In genomic region chr7:110442386-110442837, GRCh38 we compare ENCODE assay signal across 8 cellular contexts.
DNase-seq lines count a peak whose midpoint lies in the region; ATAC-seq and TF ChIP-seq lines count a peak whose summit lies in the region.

No MANE protein-coding gene starts in this region.

- no peak for TF ChIP-seq EP300 in suprapubic skin (IDR thresholded peaks at IDR 0.05)

- ATAC-seq in DND-41 (ENCODE audit: insufficient read depth, low read depth) (peak; percentile 58; the same call in 1 of the 3 replicates), GM19455 (IDR thresholded peaks at IDR 0.05; ENCODE audit: unreplicated experiment) (peak; percentile 62), sciatic nerve (no peak), HG02870 (IDR thresholded peaks at IDR 0.05; ENCODE audit: unreplicated experiment) (no peak)

- H3K9me3 ChIP-seq in DND-41 (ENCODE audit: insufficient read depth, low read length, severe bottlenecking) (no peaks in the 10 kb centered on the region), SU-DHL-6 (ENCODE audit: insufficient read depth, low read length) (no peaks in the 10 kb centered on the region), hepatocyte (ENCODE audit: low read depth) (no peaks in the 10 kb centered on the region), suprapubic skin (no peaks in the 10 kb centered on the region)

- H3K27ac ChIP-seq in DND-41 (ENCODE audit: low read length) (no peak overlapping the region), SU-DHL-6 (ENCODE audit: low read depth, low read length) (no peak overlapping the region), hepatocyte (no peak overlapping the region), suprapubic skin (no peak overlapping the region)

- in situ Hi-C loops in KBM-7 (cut with MboI; ENCODE audit: low pct_unique_long_range_greater_than_20kb, low sequenced_read_pairs) = no loop called here

- H3K79me2 ChIP-seq in DND-41 (ENCODE audit: insufficient read depth, low read length) = no peaks in the 10 kb centered on the region
- H3K79me2 ChIP-seq in SU-DHL-6 (ENCODE audit: insufficient read depth, low read length) = no peaks in the 10 kb centered on the region
- no peaks in the 10 kb centered on the region for H3K79me2 ChIP-seq in hepatocyte

- no peak overlapping the region for H2AFZ ChIP-seq in DND-41 (ENCODE audit: low read depth, low read length)
- H2AFZ ChIP-seq in SU-DHL-6 (ENCODE audit: low read depth, low read length, severe bottlenecking) = peak overlapping the region; percentile 72
- no peak overlapping the region for H2AFZ ChIP-seq in hepatocyte

- intact Hi-C loops in sciatic nerve (cut with DNase I) = no loop called here

- H3K9ac ChIP-seq in DND-41 (ENCODE audit: low read depth, low read length) (no peak overlapping the region), SU-DHL-6 (ENCODE audit: low read length) (no peak overlapping the region)

- TF ChIP-seq CTCF in DND-41 (IDR thresholded peaks at IDR 0.05; ENCODE audit: borderline replicate concordance, extremely low read depth, low read length, poor library complexity, severe bottlenecking) (peak; percentile 48), SU-DHL-6 (IDR thresholded peaks at IDR 0.05; ENCODE audit: insufficient read depth, low read length, poor library complexity, severe bottlenecking) (peak; percentile 48), hepatocyte (IDR thresholded peaks at IDR 0.05; ENCODE audit: poor library complexity) (peak; percentile 60), suprapubic skin (IDR thresholded peaks at IDR 0.05) (no peak)

- 19% methylated on average over 4 of the region's 4 CpGs for WGBS in hepatocyte (ENCODE audit: low lambda C conversion rate, missing lambda C conversion rate)
- 54% methylated on average over 4 of the region's 4 CpGs for WGBS in suprapubic skin

- H3K4me2 ChIP-seq in DND-41 (ENCODE audit: insufficient read depth, low read length) = no peak overlapping the region
- H3K4me2 ChIP-seq in SU-DHL-6 (ENCODE audit: low read depth, low read length, poor library complexity, severe bottlenecking) = no peak overlapping the region
- no peak overlapping the region for H3K4me2 ChIP-seq in hepatocyte

- H3F3A ChIP-seq in SU-DHL-6 (ENCODE audit: insufficient read depth) = no peaks in the 10 kb centered on the region

- DNase-seq in DND-41 (peak; percentile 13), KBM-7 (peak; percentile 54), hepatocyte (ENCODE audit: low spot score) (peak; percentile 74), suprapubic skin (ENCODE audit: low spot score in 2 of 2) (no peak), sciatic nerve (ENCODE audit: low spot score) (no peak)

- H3K27me3 ChIP-seq in DND-41 (ENCODE audit: insufficient read depth, low read length, poor library complexity) = no peaks in the 10 kb centered on the region
- H3K27me3 ChIP-seq in SU-DHL-6 (ENCODE audit: low read length) = no peaks in the 10 kb centered on the region
- H3K27me3 ChIP-seq in hepatocyte = no peaks in the 10 kb centered on the region
- no peaks in the 10 kb centered on the region for H3K27me3 ChIP-seq in suprapubic skin

- no peaks in the 10 kb centered on the region for H3K9me2 ChIP-seq in SU-DHL-6 (replicated peaks; ENCODE audit: insufficient read depth, low read length)
- H3K9me2 ChIP-seq in hepatocyte (replicated peaks; ENCODE audit: insufficient read depth) = no peaks in the 10 kb centered on the region

- no peaks in the 10 kb centered on the region for H3K4me1 ChIP-seq in DND-41 (ENCODE audit: insufficient read depth, low read length)
- no peaks in the 10 kb centered on the region for H3K4me1 ChIP-seq in hepatocyte (ENCODE audit: insufficient read depth)
- no peaks in the 10 kb centered on the region for H3K4me1 ChIP-seq in suprapubic skin

- no peaks in the 10 kb centered on the region for H4K20me1 ChIP-seq in DND-41 (ENCODE audit: insufficient read depth, low read length)
- no peaks in the 10 kb centered on the region for H4K20me1 ChIP-seq in SU-DHL-6 (ENCODE audit: low read depth, low read length)
- no peaks in the 10 kb centered on the region for H4K20me1 ChIP-seq in hepatocyte (ENCODE audit: insufficient read depth, poor library complexity, severe bottlenecking)

- no peak for TF ChIP-seq POLR2A in suprapubic skin (IDR thresholded peaks at IDR 0.05)

- H3K36me3 ChIP-seq in DND-41 (ENCODE audit: insufficient read depth, low read length) (0 out of 2 replicates have a peak, but pooled peaks cover 3% of the 10 kb centered on the region), SU-DHL-6 (ENCODE audit: low read length) (no peaks in the 10 kb centered on the region), hepatocyte (replicated peaks; ENCODE audit: insufficient read depth, low read depth) (no peaks in the 10 kb centered on the region), suprapubic skin (no peaks in the 10 kb centered on the region)

- no peak overlapping the region for H3K4me3 ChIP-seq in DND-41 (ENCODE audit: low read depth in 1 of 2, low read length in 2 of 2)
- H3K4me3 ChIP-seq in SU-DHL-6 (ENCODE audit: insufficient read depth, low read length, poor library complexity, severe bottlenecking) = no peak overlapping the region
- no peak overlapping the region for H3K4me3 ChIP-seq in hepatocyte
- H3K4me3 ChIP-seq in suprapubic skin = no peak overlapping the region

Comparison
In these comparisons a context has a peak if more than half of its experiments do, and no peak if none do; other contexts are left out.
1. ATAC-seq: peak in DND-41 (single experiment) and GM19455 (single experiment); none in sciatic nerve (single experiment) and HG02870 (single experiment).
2. DNase-seq: peak in DND-41 (single experiment), KBM-7 (single experiment) and hepatocyte (single experiment); none in suprapubic skin (0 of 2) and sciatic nerve (single experiment).
3. CTCF ChIP-seq: peak in DND-41 (single experiment), SU-DHL-6 (single experiment) and hepatocyte (single experiment); none in suprapubic skin (0 of 2).